3 cellular contexts compared by ENCODE assay signal in the genomic region with DNA sequence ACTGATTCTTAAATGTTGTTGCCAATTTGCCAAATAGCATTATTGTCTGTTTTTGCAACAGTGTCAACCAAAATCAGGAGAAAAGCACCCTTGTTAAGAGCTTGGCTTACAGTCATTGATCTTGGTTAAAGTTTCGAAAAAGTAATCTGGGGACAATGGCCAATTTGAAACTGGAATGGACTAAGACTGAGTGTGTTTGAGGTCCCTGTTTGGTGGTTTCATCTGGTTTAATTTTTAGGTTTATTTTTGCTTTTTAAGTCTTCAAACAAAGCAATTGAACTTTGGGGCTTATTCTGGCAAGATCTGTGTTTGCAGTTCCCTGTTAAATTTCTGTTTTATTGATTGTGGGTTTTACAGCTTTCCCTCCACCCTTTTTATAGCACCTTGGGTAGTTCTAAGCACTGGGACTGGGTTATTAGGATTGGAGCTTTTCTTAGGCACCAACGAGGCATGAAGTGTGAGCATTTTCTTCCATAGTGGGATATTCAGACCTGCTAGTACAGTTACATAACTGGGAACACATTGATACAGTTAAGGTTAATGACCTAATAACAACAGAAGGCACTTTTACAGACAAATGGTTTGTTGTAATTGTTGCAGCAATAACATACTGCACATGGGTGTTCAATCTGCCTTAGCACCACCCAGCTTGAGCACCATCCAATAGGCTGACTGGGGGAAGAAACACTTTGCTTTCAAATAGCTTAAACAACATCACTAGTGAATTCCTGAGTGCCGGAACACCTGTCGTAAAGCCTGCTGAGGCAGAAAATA.
A peak's percentile ranks its signal among the peaks of the same experiment; 100 is the strongest.
TF ChIP-seq lines count a peak whose summit lies in the region.

No MANE protein-coding gene starts in this region.

TF ChIP-seq in liver, 16 proteins besides CTCF, POLR2A, EP300 and RAD21:
- peak; percentile 75 to 77 for TF ChIP-seq RXRA (IDR thresholded peaks at IDR 0.05)
- TF ChIP-seq YY1 (IDR thresholded peaks at IDR 0.05) = peak; percentile 84
- TF ChIP-seq, protein P1, sequence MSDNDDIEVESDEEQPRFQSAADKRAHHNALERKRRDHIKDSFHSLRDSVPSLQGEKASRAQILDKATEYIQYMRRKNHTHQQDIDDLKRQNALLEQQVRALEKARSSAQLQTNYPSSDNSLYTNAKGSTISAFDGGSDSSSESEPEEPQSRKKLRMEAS (IDR thresholded peaks at IDR 0.05) = peak; percentile 85
- TF ChIP-seq REST (IDR thresholded peaks at IDR 0.05) = peak; percentile 25
- TF ChIP-seq NR2F2 (IDR thresholded peaks at IDR 0.05) = no peak
- peak; percentile 60 for TF ChIP-seq FOXA2 (IDR thresholded peaks at IDR 0.05)
- TF ChIP-seq FOXA1 (IDR thresholded peaks at IDR 0.05) = peak; percentile 30
- TF ChIP-seq, protein P2, sequence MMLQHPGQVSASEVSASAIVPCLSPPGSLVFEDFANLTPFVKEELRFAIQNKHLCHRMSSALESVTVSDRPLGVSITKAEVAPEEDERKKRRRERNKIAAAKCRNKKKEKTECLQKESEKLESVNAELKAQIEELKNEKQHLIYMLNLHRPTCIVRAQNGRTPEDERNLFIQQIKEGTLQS (IDR thresholded peaks at IDR 0.05) = peak; percentile 56
- TF ChIP-seq EGR1 (IDR thresholded peaks at IDR 0.05; ENCODE audit: low read depth in 2 of 2) = no peak
- no peak for TF ChIP-seq TAF1 (conservative IDR thresholded peaks at IDR 0.05)
- no peak for TF ChIP-seq HNF4G (IDR thresholded peaks at IDR 0.05)
- TF ChIP-seq GABPA (IDR thresholded peaks at IDR 0.05 in 1 of 2, conservative IDR thresholded peaks at IDR 0.05 in 1 of 2) = peak; percentile 12 to 23
- peak; percentile 81 to 83 for TF ChIP-seq HNF4A (conservative IDR thresholded peaks at IDR 0.05)
- peak; percentile 72 for TF ChIP-seq SP1 (IDR thresholded peaks at IDR 0.05)
- peak; percentile 65 to 81 for TF ChIP-seq JUND (IDR thresholded peaks at IDR 0.05)
- peak; percentile 82 for TF ChIP-seq ZBTB33 (IDR thresholded peaks at IDR 0.05)
TF ChIP-seq in liver: peak in this region for 12.

TF ChIP-seq in HepG2, 621 proteins besides CTCF, POLR2A, EP300 and RAD21:
- no peak for TF ChIP-seq NFE2L2 (IDR thresholded peaks at IDR 0.05; ENCODE audit: low read length)
TF ChIP-seq in HepG2: peak in this region for 0.

TF ChIP-seq in WTC11, 78 proteins besides CTCF, POLR2A, EP300 and RAD21:
- TF ChIP-seq, protein P3, sequence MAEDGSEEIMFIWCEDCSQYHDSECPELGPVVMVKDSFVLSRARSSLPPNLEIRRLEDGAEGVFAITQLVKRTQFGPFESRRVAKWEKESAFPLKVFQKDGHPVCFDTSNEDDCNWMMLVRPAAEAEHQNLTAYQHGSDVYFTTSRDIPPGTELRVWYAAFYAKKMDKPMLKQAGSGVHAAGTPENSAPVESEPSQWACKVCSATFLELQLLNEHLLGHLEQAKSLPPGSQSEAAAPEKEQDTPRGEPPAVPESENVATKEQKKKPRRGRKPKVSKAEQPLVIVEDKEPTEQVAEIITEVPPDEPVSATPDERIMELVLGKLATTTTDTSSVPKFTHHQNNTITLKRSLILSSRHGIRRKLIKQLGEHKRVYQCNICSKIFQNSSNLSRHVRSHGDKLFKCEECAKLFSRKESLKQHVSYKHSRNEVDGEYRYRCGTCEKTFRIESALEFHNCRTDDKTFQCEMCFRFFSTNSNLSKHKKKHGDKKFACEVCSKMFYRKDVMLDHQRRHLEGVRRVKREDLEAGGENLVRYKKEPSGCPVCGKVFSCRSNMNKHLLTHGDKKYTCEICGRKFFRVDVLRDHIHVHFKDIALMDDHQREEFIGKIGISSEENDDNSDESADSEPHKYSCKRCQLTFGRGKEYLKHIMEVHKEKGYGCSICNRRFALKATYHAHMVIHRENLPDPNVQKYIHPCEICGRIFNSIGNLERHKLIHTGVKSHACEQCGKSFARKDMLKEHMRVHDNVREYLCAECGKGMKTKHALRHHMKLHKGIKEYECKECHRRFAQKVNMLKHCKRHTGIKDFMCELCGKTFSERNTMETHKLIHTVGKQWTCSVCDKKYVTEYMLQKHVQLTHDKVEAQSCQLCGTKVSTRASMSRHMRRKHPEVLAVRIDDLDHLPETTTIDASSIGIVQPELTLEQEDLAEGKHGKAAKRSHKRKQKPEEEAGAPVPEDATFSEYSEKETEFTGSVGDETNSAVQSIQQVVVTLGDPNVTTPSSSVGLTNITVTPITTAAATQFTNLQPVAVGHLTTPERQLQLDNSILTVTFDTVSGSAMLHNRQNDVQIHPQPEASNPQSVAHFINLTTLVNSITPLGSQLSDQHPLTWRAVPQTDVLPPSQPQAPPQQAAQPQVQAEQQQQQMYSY (CRISPR knock-in tag; IDR thresholded peaks at IDR 0.05) = peak; percentile 84
- no peak for TF ChIP-seq NFATC4 (CRISPR knock-in tag; IDR thresholded peaks at IDR 0.05)
- TF ChIP-seq, protein P2 (CRISPR knock-in tag; conservative IDR thresholded peaks at IDR 0.05) = no peak
- no peak for TF ChIP-seq NR2C2 (CRISPR knock-in tag; IDR thresholded peaks at IDR 0.05)
